In genomic region chr16:89700100-89700648, GRCh38 we compare ENCODE assay signal across 8 cellular contexts. TPM values are rescaled to one million over a fixed set of nuclear protein-coding genes. Genes with fewer than 3 reads are reported as not detected.
DNase-seq lines count a peak whose midpoint lies in the region; ATAC-seq, FAIRE-seq and TF ChIP-seq lines count a peak whose summit lies in the region.

No MANE protein-coding gene starts in this region.

- peak overlapping the region; percentile 25 for H3K27ac Mint-ChIP-seq in activated CD4-positive, alpha-beta T cell treated with anti-CD3 and anti-CD28 coated beads for 36 hours

- no peaks in the 10 kb centered on the region for H3K36me3 ChIP-seq in kidney (ENCODE audit: control insufficient read depth in 1 of 2, insufficient read depth in 2 of 2, low read length in 2 of 2)

- peaks cover 5 to 14% of the 10 kb centered on the region in 2 donors for H3K4me1 ChIP-seq in kidney (ENCODE audit: control insufficient read depth in 1 of 2, insufficient read depth in 1 of 2, low read depth in 1 of 2, low read length in 2 of 2)

- CTCF ChIA-PET in activated CD4-positive, alpha-beta T cell treated with anti-CD3 and anti-CD28 coated beads for 36 hours (lab: Charles Lee), result interaction anchor here (0.6 to 3.5 kb wide), 26 partner anchors 11 to 272 kb away, joined by 3 to 15 read pairs (median 4); partner anchors contain the start of genes CDK10, CHMP1A, CPNE7 and SPATA33

- no peaks in the 10 kb centered on the region for H3K27me3 Mint-ChIP-seq in activated CD4-positive, alpha-beta T cell treated with anti-CD3 and anti-CD28 coated beads for 36 hours

- peak; percentile 97 for FAIRE-seq in kidney (lab: Jason Lieb, UNC)

- TF ChIP-seq CTCF in choroid plexus epithelial cell (conservative IDR thresholded peaks at IDR 0.05; ENCODE audit: low read depth, low read length) (peak; percentile 73), kidney (IDR thresholded peaks at IDR 0.05; ENCODE audit: borderline replicate concordance, extremely low read depth, insufficient read depth) (peak; percentile 78)

- H3K4me3 Mint-ChIP-seq in activated CD4-positive, alpha-beta T cell treated with anti-CD3 and anti-CD28 coated beads for 36 hours, result peak overlapping the region; percentile 71

- intact Hi-C loops in activated CD4-positive, alpha-beta T cell treated with anti-CD3 and anti-CD28 coated beads for 36 hours (cut with DNase I, micrococcal nuclease), result loop anchor here (1.0 to 5.0 kb wide), 10 partner anchors 13 to 843 kb away; partner anchors contain the start of genes CDK10 (in 2 of the 2), CHMP1A (in 1 of the 2), GALNS (in 1 of the 2) and MC1R (in 1 of the 2)
- intact Hi-C loops in kidney (cut with DNase I), result loop anchor here (10.0 kb wide), 1 partner anchor 165 kb away; no protein-coding TSS in a partner anchor

- H3K36me3 Mint-ChIP-seq in activated CD4-positive, alpha-beta T cell treated with anti-CD3 and anti-CD28 coated beads for 36 hours (ENCODE audit: low read depth), result peaks cover 4% of the 10 kb centered on the region

- DNase-seq in AG08395 (ENCODE audit: low spot score) (peak; percentile 98), NCI-H510A treated with DMSO at 0.1 percent for 48 hours (lab: John Stamatoyannopoulos, UW) (peak; percentile 97), choroid plexus epithelial cell (ENCODE audit: low read depth) (peak; percentile 99), kidney (peak; percentile 100)
- DNase-seq in activated CD4-positive, alpha-beta T cell treated with anti-CD3 and anti-CD28 coated beads for 36 hours, result peak; percentile 99
- peak; percentile 90 to 96 for DNase-seq in stimulated activated CD4-positive, alpha-beta T cell treated with anti-CD3 and anti-CD28 coated beads, Interleukin-15, amount 100 ng/mL, for 1 hour (ENCODE audit: low read depth in 1 of 2, low spot score in 1 of 2)

- peak overlapping the region; percentile 71 to 93 for H3K9ac ChIP-seq in kidney (ENCODE audit: low read length in 2 of 2)

- H3K9me3 Mint-ChIP-seq in activated CD4-positive, alpha-beta T cell treated with anti-CD3 and anti-CD28 coated beads for 36 hours (ENCODE audit: low read depth), result no peaks in the 10 kb centered on the region

- H3K4me1 Mint-ChIP-seq in activated CD4-positive, alpha-beta T cell treated with anti-CD3 and anti-CD28 coated beads for 36 hours, result peaks cover 13% of the 10 kb centered on the region

- peak; percentile 54 for ATAC-seq in GM18909 (IDR thresholded peaks at IDR 0.05; ENCODE audit: poor library complexity, unreplicated experiment)
- ATAC-seq in HG03432 (IDR thresholded peaks at IDR 0.05; ENCODE audit: unreplicated experiment), result peak; percentile 44
- peak; percentile 21 for ATAC-seq in activated CD4-positive, alpha-beta T cell treated with anti-CD3 and anti-CD28 coated beads for 36 hours

- H3K4me3 ChIP-seq in choroid plexus epithelial cell (ENCODE audit: low read depth, low read length) (peak overlapping the region; percentile 82), kidney (ENCODE audit: low read length in 2 of 2) (peak overlapping the region; percentile 68 to 80)

- no peaks in the 10 kb centered on the region for H3K9me3 ChIP-seq in kidney (ENCODE audit: control insufficient read depth in 1 of 2, low read length in 2 of 2)

- POLR2A ChIA-PET in activated CD4-positive, alpha-beta T cell treated with anti-CD3 and anti-CD28 coated beads for 36 hours (lab: Charles Lee), result interaction anchor here (0.6 to 1.2 kb wide), 5 partner anchors 10 to 696 kb away, joined by 3 to 7 read pairs (median 4); partner anchors contain the start of gene CDK10

- peak overlapping the region; percentile 95 to 97 for H3K27ac ChIP-seq in kidney (ENCODE audit: low read depth in 2 of 2, low read length in 2 of 2)

RNA-seq across cellular contexts. Expression of gene SPATA2L, which starts 1.3 kb away (rescaled TPM):
- total RNA-seq in activated CD4-positive, alpha-beta T cell treated with anti-CD3 and anti-CD28 coated beads for 36 hours, result 1 to 10 TPM; 4.9 to 6.5 TPM
- 15.1 TPM for total RNA-seq in kidney
- polyA plus RNA-seq in kidney (ENCODE audit: insufficient read depth, low read depth, low replicate concordance), result 12.6 TPM

RNA-seq across cellular contexts. Expression of gene CDK10, which starts 13.7 kb away (rescaled TPM):
- 10 to 100 TPM; 78.1 to 89.8 TPM for total RNA-seq in activated CD4-positive, alpha-beta T cell treated with anti-CD3 and anti-CD28 coated beads for 36 hours
- total RNA-seq in kidney, result 118 TPM
- 82.6 TPM for polyA plus RNA-seq in kidney (ENCODE audit: insufficient read depth, low read depth, low replicate concordance)

RNA-seq across cellular contexts. Expression of gene VPS9D1, which starts 20.5 kb away (rescaled TPM):
- 1 to 10 TPM; 2.0 to 2.6 TPM for total RNA-seq in activated CD4-positive, alpha-beta T cell treated with anti-CD3 and anti-CD28 coated beads for 36 hours
- total RNA-seq in kidney, result 24.4 TPM
- polyA plus RNA-seq in kidney (ENCODE audit: insufficient read depth, low read depth, low replicate concordance), result 18.3 TPM

RNA-seq across cellular contexts. Expression of gene ZNF276, which starts 21.2 kb away (rescaled TPM):
- total RNA-seq in activated CD4-positive, alpha-beta T cell treated with anti-CD3 and anti-CD28 coated beads for 36 hours, result 10 to 100 TPM; 21.3 to 24.8 TPM
- total RNA-seq in kidney, result 35.4 TPM
- 16.4 TPM for polyA plus RNA-seq in kidney (ENCODE audit: insufficient read depth, low read depth, low replicate concordance)

RNA-seq across cellular contexts. Expression of gene SPATA33, which starts 42.5 kb away (rescaled TPM):
- total RNA-seq in activated CD4-positive, alpha-beta T cell treated with anti-CD3 and anti-CD28 coated beads for 36 hours, result 10 to 100 TPM in 1 of 2 experiments, 1 to 10 TPM in 1; 6.8 to 11.6 TPM
- 16.3 TPM for total RNA-seq in kidney
- polyA plus RNA-seq in kidney (ENCODE audit: insufficient read depth, low read depth, low replicate concordance), result 13.4 TPM

Comparison
In these comparisons a context has a peak if more than half of its experiments do, and no peak if none do; other contexts are left out.
1. Peak in every context shown above with its lines: DNase-seq, ATAC-seq, H3K4me3 ChIP-seq and H3K27ac ChIP-seq.